Comparison of ENCODE assay signal across 1 cellular context in genomic region chr1:156499703-156500577, GRCh38.
TF ChIP-seq lines count a peak whose summit lies in the region.

No MANE protein-coding gene starts in this region.

TF ChIP-seq in K562, 482 proteins besides CTCF, POLR2A, EP300 and RAD21 (continued from another document):
- TF ChIP-seq BCLAF1 (IDR thresholded peaks at IDR 0.05; ENCODE audit: borderline replicate concordance in 1 of 2, control insufficient read depth in 1 of 2, low read depth in 2 of 2, low read length in 1 of 2) (no peak), KDM5B (IDR thresholded peaks at IDR 0.05; ENCODE audit: insufficient replicate concordance, low read depth, low read length) (peak; percentile 16), ZBTB7A (IDR thresholded peaks at IDR 0.05; ENCODE audit: borderline replicate concordance, control insufficient read depth, low read depth, low read length) (peak; percentile 61), TBL1XR1 (IDR thresholded peaks at IDR 0.05; ENCODE audit: low read length in 2 of 2) (no peak), TOE1 (IDR thresholded peaks at IDR 0.05; ENCODE audit: borderline replicate concordance) (0 out of 2 replicates have a peak, but pooled peaks have one; percentile 31), TOE1 (CRISPR knock-in tag; IDR thresholded peaks at IDR 0.05; ENCODE audit: borderline replicate concordance, low read depth) (no peak), ZNF740 (CRISPR knock-in tag; IDR thresholded peaks at IDR 0.05) (no peak), ZNF740 (tag; IDR thresholded peaks at IDR 0.05) (0 out of 4 replicates have a peak, but pooled peaks of 1 of the 2 experiments have one; percentile 21), HCFC1 (IDR thresholded peaks at IDR 0.05; ENCODE audit: low read depth, low read length) (peak; percentile 16; the same call in 1 of the 2 replicates), E2F5 (CRISPR knock-in tag; IDR thresholded peaks at IDR 0.05) (0 out of 2 replicates have a peak, but pooled peaks have one; percentile 46), HDAC1 (IDR thresholded peaks at IDR 0.05) (peak in 1 of 2 experiments; percentile 50; a peak in 1 of 4 replicates), E2F6 (IDR thresholded peaks at IDR 0.05; ENCODE audit: borderline replicate concordance in 1 of 2, extremely low read depth in 1 of 2, insufficient read depth in 1 of 2, insufficient read length in 1 of 2, low read depth in 1 of 2, low read length in 1 of 2, poor library complexity in 1 of 2, severe bottlenecking in 1 of 2) (no peak), NFRKB (IDR thresholded peaks at IDR 0.05; ENCODE audit: low read depth) (no peak), ARID1B (IDR thresholded peaks at IDR 0.05) (0 out of 2 replicates have a peak, but pooled peaks have one; percentile 20), YY1 (IDR thresholded peaks at IDR 0.05; ENCODE audit: borderline replicate concordance in 1 of 3, control insufficient read depth in 1 of 3, extremely low read depth in 1 of 3, insufficient read depth in 3 of 3, insufficient read length in 1 of 3, insufficient replicate concordance in 2 of 3, low read depth in 1 of 3, low read length in 2 of 3) (peak in 1 of 3 experiments; percentile 47), SAP30 (IDR thresholded peaks at IDR 0.05; ENCODE audit: borderline replicate concordance, insufficient read depth, low read depth, low read length, poor library complexity, severe bottlenecking) (peak; percentile 91), CBX1 (IDR thresholded peaks at IDR 0.05; ENCODE audit: low read depth) (peak; percentile 16; the same call in 1 of the 2 replicates), CHD1 (IDR thresholded peaks at IDR 0.05; ENCODE audit: low read length) (peak; percentile 85), AFF4 (CRISPR knock-in tag; IDR thresholded peaks at IDR 0.05) (no peak), JUN (IDR thresholded peaks at IDR 0.05; ENCODE audit: borderline replicate concordance, low read depth, low read length) (no peak), JUN (CRISPR knock-in tag; IDR thresholded peaks at IDR 0.05; ENCODE audit: borderline replicate concordance) (no peak), MTA1 (IDR thresholded peaks at IDR 0.05; ENCODE audit: borderline replicate concordance) (0 out of 2 replicates have a peak, but pooled peaks have one; percentile 21), ZBTB2 (IDR thresholded peaks at IDR 0.05) (0 out of 2 replicates have a peak, but pooled peaks have one; percentile 43), ZKSCAN3 (CRISPR knock-in tag; IDR thresholded peaks at IDR 0.05) (no peak), ZNF263 (CRISPR knock-in tag; IDR thresholded peaks at IDR 0.05; ENCODE audit: borderline replicate concordance) (peak; percentile 73), PCBP1 (IDR thresholded peaks at IDR 0.05; ENCODE audit: low read depth, low read length, poor library complexity, severe bottlenecking) (peak; percentile 41), VEZF1 (CRISPR knock-in tag; IDR thresholded peaks at IDR 0.05) (peak; percentile 73), RBM22 (IDR thresholded peaks at IDR 0.05; ENCODE audit: low read depth, low read length, poor library complexity, severe bottlenecking) (peak; percentile 26)
